26 cellular contexts compared by ENCODE assay signal in genomic region chr5:137572042-137572695, GRCh38.
A peak's percentile ranks its signal among the peaks of the same experiment; 100 is the strongest.
DNase-seq lines count a peak whose midpoint lies in the region; ATAC-seq and TF ChIP-seq lines count a peak whose summit lies in the region.
"Had no signal": no experiment of that assay in that cellular context is flagged by ENCODE, and none has a peak within 500 bp of the region (broad histone marks: within the 10 kb centered on the region; RNA-seq: fewer than 3 reads in every experiment).

No MANE protein-coding gene starts in this region.

- H3K27me3 Mint-ChIP-seq in chondrocyte (ENCODE audit: low read depth): no peaks in the 10 kb centered on the region

- H3K36me3 ChIP-seq in RWPE2 (ENCODE audit: low read depth) (no peaks in the 10 kb centered on the region), skeletal muscle satellite cell (ENCODE audit: insufficient read depth, low read length) (no peaks in the 10 kb centered on the region)
- H3K36me3 ChIP-seq: esophagus squamous epithelium, left ventricle myocardium inferior, MG63 had no signal

- TF ChIP-seq CTCF in RWPE2 (IDR thresholded peaks at IDR 0.05; ENCODE audit: poor library complexity, severe bottlenecking) (no peak), chondrocyte (IDR thresholded peaks at IDR 0.05) (no peak)

- no peak overlapping the region for H3K4me3 ChIP-seq in RWPE2 (ENCODE audit: severe bottlenecking)
- H3K4me3 ChIP-seq in skeletal muscle satellite cell (ENCODE audit: low read length): no peak overlapping the region
- H3K4me3 ChIP-seq: esophagus squamous epithelium, left ventricle myocardium inferior, MG63 had no signal

- H3K4me3 Mint-ChIP-seq in chondrocyte (ENCODE audit: unreplicated experiment): no peak overlapping the region
- H3K4me3 Mint-ChIP-seq: activated CD4-positive, alpha-beta memory T cell treated with anti-CD3 and anti-CD28 coated beads for 36 hours; activated T-helper 17 cell treated with anti-CD3 and anti-CD28 coated beads, Interleukin-2, amount 50 U/mL, for 72 hours; CD8-positive, alpha-beta T cell; mesothelial cell of epicardium; naive thymus-derived CD8-positive, alpha-beta T cell; T-helper 17 cell; type B pancreatic cell had no signal

- H3K9ac ChIP-seq in skeletal muscle satellite cell (ENCODE audit: low read depth, low read length): no peak overlapping the region
- H3K9ac ChIP-seq: SK-N-SH had no signal

- H3K27ac Mint-ChIP-seq in chondrocyte (ENCODE audit: unreplicated experiment): no peak overlapping the region
- H3K27ac Mint-ChIP-seq: activated CD4-positive, alpha-beta memory T cell treated with anti-CD3 and anti-CD28 coated beads for 36 hours; activated T-helper 17 cell treated with anti-CD3 and anti-CD28 coated beads, Interleukin-2, amount 50 U/mL, for 72 hours; CD8-positive, alpha-beta T cell; mesothelial cell of epicardium; T-helper 17 cell; type B pancreatic cell had no signal

- H3K27ac ChIP-seq in RWPE2 (ENCODE audit: poor library complexity, severe bottlenecking): no peak overlapping the region
- H3K27ac ChIP-seq: esophagus squamous epithelium, left ventricle myocardium inferior had no signal

- intact Hi-C loops in sciatic nerve (cut with DNase I): no loop called here

- no peaks in the 10 kb centered on the region for H3K9me3 Mint-ChIP-seq in chondrocyte (ENCODE audit: low read depth)
- H3K9me3 Mint-ChIP-seq: activated CD4-positive, alpha-beta memory T cell treated with anti-CD3 and anti-CD28 coated beads for 36 hours; activated T-helper 17 cell treated with anti-CD3 and anti-CD28 coated beads, Interleukin-2, amount 50 U/mL, for 72 hours; CD8-positive, alpha-beta T cell; mesothelial cell of epicardium; naive thymus-derived CD8-positive, alpha-beta T cell; type B pancreatic cell had no signal

- ATAC-seq in RWPE2 (ENCODE audit: low read depth) (peak; percentile 47), sciatic nerve (no peak), HG03520 (IDR thresholded peaks at IDR 0.05; ENCODE audit: unreplicated experiment) (no peak)
- ATAC-seq: activated T-helper 17 cell treated with anti-CD3 and anti-CD28 coated beads, Interleukin-2, amount 50 U/mL, for 72 hours; CD8-positive, alpha-beta T cell; naive thymus-derived CD8-positive, alpha-beta T cell; T-helper 17 cell had no signal

- no peaks in the 10 kb centered on the region for H3K9me3 ChIP-seq in RWPE2 (ENCODE audit: severe bottlenecking)
- H3K9me3 ChIP-seq in skeletal muscle satellite cell (replicated peaks; ENCODE audit: low read length): no peaks in the 10 kb centered on the region
- H3K9me3 ChIP-seq: esophagus squamous epithelium, left ventricle myocardium inferior, MG63, SK-N-SH had no signal

- DNase-seq in ELR (ENCODE audit: low read depth) (peak; percentile 49), RWPE2 (ENCODE audit: low spot score) (no peak), fibroblast of peridontal ligament (ENCODE audit: extremely low read depth) (peak; percentile 17), chondrocyte (ENCODE audit: low spot score) (no peak), sciatic nerve (ENCODE audit: low spot score) (no peak)
- DNase-seq: activated CD4-positive, alpha-beta memory T cell treated with anti-CD3 and anti-CD28 coated beads for 36 hours; activated CD4-positive, CD25-positive, alpha-beta regulatory T cell treated with anti-CD3 and anti-CD28 coated beads, Interleukin-2, amount 50 U/mL, for 72 hours; activated CD8-positive, alpha-beta memory T cell treated with anti-CD3 and anti-CD28 coated beads, Interleukin-2, amount 50 U/mL, for 48 hours; activated naive CD4-positive, alpha-beta T cell treated with anti-CD3 and anti-CD28 coated beads, Interleukin-2, amount 50 U/mL, for 16 hours; CD8-positive, alpha-beta T cell; DMS153; esophagus squamous epithelium; left ventricle myocardium inferior; MG63; naive thymus-derived CD8-positive, alpha-beta T cell; NCI-H1417 treated with DMSO at 0.1 percent for 48 hours; NCI-H82; occipital lobe; SK-N-SH; stimulated activated CD4-positive, alpha-beta T cell treated with anti-CD3 and anti-CD28 coated beads, Interleukin-2, amount 100 ng/mL, for 24 hours; T-helper 17 cell had no signal

- H3K36me3 Mint-ChIP-seq in chondrocyte (ENCODE audit: low read depth): no peaks in the 10 kb centered on the region
- H3K36me3 Mint-ChIP-seq: activated CD4-positive, alpha-beta memory T cell treated with anti-CD3 and anti-CD28 coated beads for 36 hours; CD8-positive, alpha-beta T cell; mesothelial cell of epicardium; naive thymus-derived CD8-positive, alpha-beta T cell; type B pancreatic cell had no signal

- H3K27me3 ChIP-seq in RWPE2 (ENCODE audit: insufficient read depth, poor library complexity, severe bottlenecking) (no peaks in the 10 kb centered on the region), skeletal muscle satellite cell (ENCODE audit: control insufficient read depth, insufficient read depth, low read length) (no peaks in the 10 kb centered on the region)
- H3K27me3 ChIP-seq: MG63 had no signal

- H3K4me1 Mint-ChIP-seq in chondrocyte (ENCODE audit: low read depth): peaks cover 40% of the 10 kb centered on the region
- H3K4me1 Mint-ChIP-seq: activated T-helper 17 cell treated with anti-CD3 and anti-CD28 coated beads, Interleukin-2, amount 50 U/mL, for 72 hours; mesothelial cell of epicardium; naive thymus-derived CD8-positive, alpha-beta T cell; T-helper 17 cell had no signal

- H3K4me1 ChIP-seq in RWPE2 (ENCODE audit: insufficient read depth, poor library complexity, severe bottlenecking) (peaks cover 15% of the 10 kb centered on the region), skeletal muscle satellite cell (ENCODE audit: control insufficient read depth, insufficient read depth, low read length) (peaks cover 37% of the 10 kb centered on the region)
- H3K4me1 ChIP-seq: esophagus squamous epithelium had no signal

- H3K4me2 ChIP-seq in skeletal muscle satellite cell (ENCODE audit: low read length): peak overlapping the region; percentile 32
- H3K4me2 ChIP-seq: SK-N-SH had no signal

Comparison
In these comparisons a context has a peak if more than half of its experiments do, and no peak if none do; other contexts are left out.
1. DNase-seq: peak in ELR (single experiment) and fibroblast of peridontal ligament (single experiment); none in RWPE2 (single experiment), chondrocyte (single experiment) and sciatic nerve (single experiment).